Comparison of ENCODE assay signal across 35 cellular contexts in the genomic region with DNA sequence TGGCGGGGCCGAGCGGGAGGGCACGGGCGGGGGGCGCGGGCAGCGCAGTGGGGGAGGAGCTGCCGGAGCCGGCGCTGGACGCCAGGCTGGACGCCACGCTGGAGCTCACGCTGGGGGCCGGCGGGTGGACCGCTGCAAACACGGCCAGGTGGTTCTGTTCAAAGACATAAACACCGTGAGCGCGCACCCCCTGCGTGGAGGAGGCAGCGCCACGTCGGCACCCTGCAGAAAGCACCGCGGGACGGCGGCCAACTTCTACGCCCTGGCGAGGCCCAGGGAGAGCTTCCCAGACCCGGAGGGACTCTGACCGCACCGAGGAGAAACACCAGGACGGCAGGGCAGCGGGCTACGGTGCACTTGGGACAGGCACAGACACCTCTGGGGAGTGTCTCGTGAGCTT. TPM values are rescaled to one million over a fixed set of nuclear protein-coding genes. Genes with fewer than 3 reads are reported as not detected.
"Had no signal": no experiment of that assay in that cellular context is flagged by ENCODE, and none has a peak within 500 bp of the region (broad histone marks: within the 10 kb centered on the region; RNA-seq: fewer than 3 reads in every experiment).

No MANE protein-coding gene starts in this region.

- ATAC-seq: activated CD8-positive, alpha-beta T cell treated with anti-CD3 and anti-CD28 coated beads for 36 hours; activated naive CD4-positive, alpha-beta T cell treated with anti-CD3 and anti-CD28 coated beads, Interleukin-2, amount 50 U/mL, for 72 hours; activated T-cell treated with anti-CD3 and anti-CD28 coated beads, Interleukin-2, amount 50 U/mL, for 4 hours; activated T-cell treated with anti-CD3 and anti-CD28 coated beads, Interleukin-2, amount 50 U/mL, for 72 hours; activated T-helper 17 cell treated with anti-CD3 and anti-CD28 coated beads, Interleukin-2, amount 50 U/mL, for 72 hours; body of pancreas had no signal

- H3K9me3 ChIP-seq: adrenal gland, body of pancreas, breast epithelium, colonic mucosa had no signal

- DNase-seq: activated B cell treated with CpG ODN at 0.5 μM for 24 hours; activated CD4-positive, alpha-beta memory T cell treated with anti-CD3 and anti-CD28 coated beads for 36 hours; activated CD4-positive, alpha-beta T cell treated with anti-CD3 and anti-CD28 coated beads for 4 hours; activated CD4-positive, alpha-beta T cell treated with anti-CD3 and anti-CD28 coated beads, Interleukin-2, amount 10 ng/mL, durations not matched to agents 24 days and 14 days; activated CD4-positive, alpha-beta T cell treated with anti-CD3 and anti-CD28 coated beads, Interleukin-2, amount 50 U/mL, for 1 hour; activated CD4-positive, alpha-beta T cell treated with anti-CD3 and anti-CD28 coated beads, Interleukin-2, amount 50 U/mL, for 4 hours; activated CD4-positive, CD25-positive, alpha-beta regulatory T cell treated with anti-CD3 and anti-CD28 coated beads, Interleukin-2, amount 50 U/mL, for 72 hours; activated CD8-positive, alpha-beta memory T cell treated with anti-CD3 and anti-CD28 coated beads, Interleukin-2, amount 50 U/mL, for 4 hours; activated CD8-positive, alpha-beta T cell treated with anti-CD3 and anti-CD28 coated beads for 36 hours; activated effector memory CD4-positive, alpha-beta T cell treated with anti-CD3 and anti-CD28 coated beads, Interleukin-2, amount 50 U/mL, for 16 hours; activated gamma-delta T cell treated with Interleukin-2 at 50 U/mL for 16 hours; activated naive CD4-positive, alpha-beta T cell; activated naive CD4-positive, alpha-beta T cell treated with anti-CD3 and anti-CD28 coated beads for 36 hours; activated naive CD4-positive, alpha-beta T cell treated with anti-CD3 and anti-CD28 coated beads, Interleukin-2, amount 50 U/mL, for 16 hours; activated naive CD8-positive, alpha-beta T cell treated with anti-CD3 and anti-CD28 coated beads for 36 hours; activated T-cell treated with anti-CD3 and anti-CD28 coated beads for 4 hours; activated T-cell treated with anti-CD3 and anti-CD28 coated beads, Interleukin-2, amount 50 U/mL, for 1 hour; activated T-cell treated with anti-CD3 and anti-CD28 coated beads, Interleukin-2, amount 50 U/mL, for 4 hours; activated T-cell treated with anti-CD3 and anti-CD28 coated beads, Interleukin-2, amount 50 U/mL, for 72 hours; adrenal gland; amniotic stem cell; aorta; body of pancreas; brain microvascular endothelial cell; central memory CD4-positive, alpha-beta T cell; colonic mucosa; T-helper 9 cell had no signal

- H3K4me3 ChIP-seq: adrenal gland, body of pancreas, breast epithelium, colonic mucosa had no signal

- H3K36me3 ChIP-seq: brain microvascular endothelial cell, colonic mucosa had no signal

- H3K27me3 ChIP-seq: adrenal gland, body of pancreas, brain microvascular endothelial cell, breast epithelium, colonic mucosa had no signal

- H3K27ac ChIP-seq: adrenal gland, body of pancreas, brain microvascular endothelial cell, breast epithelium, colonic mucosa, VCaP had no signal

- H3K4me1 ChIP-seq: adrenal gland, breast epithelium, colonic mucosa had no signal

RNA-seq across cellular contexts. Expression of a gene that starts 45.6 kb away (rescaled TPM):
- total RNA-seq: activated CD4-positive, alpha-beta memory T cell treated with anti-CD3 and anti-CD28 coated beads for 36 hours; activated CD4-positive, alpha-beta T cell treated with anti-CD3 and anti-CD28 coated beads, Interleukin-2, amount 10 ng/mL, durations not matched to agents 24 days and 14 days; activated T-helper 1 cell treated with anti-CD3 and anti-CD28 coated beads, Interleukin-12 subunit alpha, Interleukin-12 subunit beta, Interleukin-2, Interleukin-4 antibody, amounts not matched to agents 30 ng/mL and 10 ng/mL and 1 ng/mL, durations not matched to agents 14 hours and 24 hours and 36 hours; activated T-helper 17 cell treated with anti-CD3 and anti-CD28 coated beads, Interleukin-2, amount 50 U/mL, for 72 hours; aorta; astrocyte; body of pancreas; breast epithelium; cardiac septum; chondrocyte had no signal
